ENCODE assay signal across 8 cellular contexts in genomic region chr1:35192853-35193664, GRCh38. TPM values are rescaled to one million over a fixed set of nuclear protein-coding genes. Genes with fewer than 3 reads are reported as not detected.
DNase-seq lines count a peak whose midpoint lies in the region; ATAC-seq and TF ChIP-seq lines count a peak whose summit lies in the region.

SFPQ (minus strand) TSS chr1:35193145; CDS start chr1:35193049, 96 bp downstream.

- H3K4me1 ChIP-seq in HAP-1 (peaks cover 20% of the 10 kb centered on the region), MM.1S (ENCODE audit: low read length) (peaks cover 11% of the 10 kb centered on the region; the same call in 1 of the 2 replicates)

- H3K27me3 Mint-ChIP-seq in nephron progenitor cell (ENCODE audit: low read depth, poor library complexity), result peaks cover 8% of the 10 kb centered on the region
- H3K27me3 Mint-ChIP-seq in stimulated activated naive CD8-positive, alpha-beta T cell treated with anti-CD3 and anti-CD28 coated beads, Interleukin-15, amount 100 ng/mL, for 72 hours, result no peaks in the 10 kb centered on the region

- H3K27ac Mint-ChIP-seq in nephron progenitor cell, result peak within 1 kb of the TSS; percentile 99
- peak within 1 kb of the TSS; percentile 99 to 100 for H3K27ac Mint-ChIP-seq in stimulated activated naive CD8-positive, alpha-beta T cell treated with anti-CD3 and anti-CD28 coated beads, Interleukin-15, amount 100 ng/mL, for 72 hours

- DNase-seq in G401 (ENCODE audit: low spot score) (peak; percentile 100), HAP-1 (ENCODE audit: low spot score in 2 of 2) (peak; percentile 97 to 100), MM.1S (peak; percentile 99), SIG-M5 (lab: John Stamatoyannopoulos, UW) (peak; percentile 97), activated gamma-delta T cell (lab: John Stamatoyannopoulos, UW) (peak; percentile 74), fibroblast of the conjunctiva (ENCODE audit: low read depth) (peak; percentile 99), nephron progenitor cell (peak; percentile 96)
- DNase-seq in stimulated activated naive CD8-positive, alpha-beta T cell treated with anti-CD3 and anti-CD28 coated beads, Interleukin-15, amount 100 ng/mL, for 72 hours, result peak; percentile 98

- no peaks in the 10 kb centered on the region; the same call in 1 of the 2 replicates for H3K27me3 ChIP-seq in HAP-1 (ENCODE audit: low read depth)
- H3K27me3 ChIP-seq in MM.1S (replicated peaks; ENCODE audit: insufficient read depth, low read length), result no peaks in the 10 kb centered on the region

- peak within 1 kb of the TSS; percentile 72 for H3K4me2 ChIP-seq in MM.1S (ENCODE audit: low read depth, low read length)

- H3K36me3 Mint-ChIP-seq in nephron progenitor cell (ENCODE audit: low read depth), result peaks cover 39% of the 10 kb centered on the region

- H3K4me3 Mint-ChIP-seq in nephron progenitor cell, result peak within 1 kb of the TSS; percentile 99
- H3K4me3 Mint-ChIP-seq in stimulated activated naive CD8-positive, alpha-beta T cell treated with anti-CD3 and anti-CD28 coated beads, Interleukin-15, amount 100 ng/mL, for 72 hours, result peak within 1 kb of the TSS; percentile 83 to 89

- no peaks in the 10 kb centered on the region for H3K9me3 Mint-ChIP-seq in nephron progenitor cell
- no peaks in the 10 kb centered on the region for H3K9me3 Mint-ChIP-seq in stimulated activated naive CD8-positive, alpha-beta T cell treated with anti-CD3 and anti-CD28 coated beads, Interleukin-15, amount 100 ng/mL, for 72 hours

- TF ChIP-seq CTCF in MM.1S (IDR thresholded peaks at IDR 0.05; ENCODE audit: low read length) (no peak), nephron progenitor cell (IDR thresholded peaks at IDR 0.05) (no peak)

- peaks cover 48% of the 10 kb centered on the region for H3K79me2 ChIP-seq in MM.1S (ENCODE audit: low read length)

- ATAC-seq in stimulated activated naive CD8-positive, alpha-beta T cell treated with anti-CD3 and anti-CD28 coated beads, Interleukin-15, amount 100 ng/mL, for 72 hours, result peak; percentile 93

- in situ Hi-C loops in G401 (cut with HindIII; ENCODE audit: low sequenced_read_pairs), result no loop called here
- in situ Hi-C loops in HAP-1 (cut with MboI; ENCODE audit: low sequenced_read_pairs), result no loop called here

- H4K20me1 ChIP-seq in MM.1S (ENCODE audit: insufficient read depth, low read length), result peaks cover 37% of the 10 kb centered on the region

- H3K9me3 ChIP-seq in HAP-1 (0 out of 2 replicates have a peak, but pooled peaks cover 4% of the 10 kb centered on the region), MM.1S (replicated peaks; ENCODE audit: insufficient read depth, low read length) (no peaks in the 10 kb centered on the region)

- no peaks in the 10 kb centered on the region for H3K9me2 ChIP-seq in MM.1S (replicated peaks; ENCODE audit: insufficient read depth, low read length)

- H3F3A ChIP-seq in MM.1S (ENCODE audit: insufficient read depth, low read length), result peaks cover 9% of the 10 kb centered on the region; the same call in 1 of the 2 replicates

- peaks cover 54% of the 10 kb centered on the region for H3K4me1 Mint-ChIP-seq in nephron progenitor cell
- H3K4me1 Mint-ChIP-seq in stimulated activated naive CD8-positive, alpha-beta T cell treated with anti-CD3 and anti-CD28 coated beads, Interleukin-15, amount 100 ng/mL, for 72 hours, result peaks cover 42% of the 10 kb centered on the region

- H2AFZ ChIP-seq in MM.1S (ENCODE audit: low read length), result peak within 1 kb of the TSS; percentile 69

- H3K9ac ChIP-seq in MM.1S (ENCODE audit: low read length), result peak within 1 kb of the TSS; percentile 95

- peak within 1 kb of the TSS; percentile 90 for H3K27ac ChIP-seq in MM.1S (ENCODE audit: low read length)

- H3K36me3 ChIP-seq in HAP-1 (replicated peaks) (peaks cover 49% of the 10 kb centered on the region), MM.1S (replicated peaks; ENCODE audit: insufficient read depth, low read length) (peaks cover 14% of the 10 kb centered on the region)

- peak within 1 kb of the TSS; percentile 100 for H3K4me3 ChIP-seq in HAP-1
- H3K4me3 ChIP-seq in MM.1S (ENCODE audit: low read length), result peak within 1 kb of the TSS; percentile 86

RNA-seq across cellular contexts. Expression of gene SFPQ, which starts in this region (rescaled TPM):
- total RNA-seq in G401 (2014; rRNA removed; shearing (Covaris generic)), result 319 and 363 TPM in 2 replicates

Comparison
In these comparisons a context has a peak if more than half of its experiments do, and no peak if none do; other contexts are left out.
1. Peak in every context shown above with its lines: DNase-seq, ATAC-seq, H3K4me3 ChIP-seq and H3K27ac ChIP-seq.